Comparison of ENCODE assay signal across 25 cellular contexts in genomic region chr7:30246392-30246791, GRCh38.
"Had no signal": no experiment of that assay in that cellular context is flagged by ENCODE, and none has a peak within 500 bp of the region (broad histone marks: within the 10 kb centered on the region; RNA-seq: fewer than 3 reads in every experiment).

No MANE protein-coding gene starts in this region.

- H3K4me3 Mint-ChIP-seq: activated T-cell treated with anti-CD3 and anti-CD28 coated beads, Interleukin-2, amount 50 U/mL, for 24 hours; activated T-helper 17 cell treated with anti-CD3 and anti-CD28 coated beads, Interleukin-2, amount 50 U/mL, for 72 hours; naive thymus-derived CD4-positive, alpha-beta T cell; neural crest cell; T-helper 2 cell treated with Interferon-gamma antibody and Interleukin-4, amounts not matched to agents 5 μg/mL and 100 μg/mL, for 36 hours had no signal

- ATAC-seq: activated naive CD4-positive, alpha-beta T cell treated with anti-CD3 and anti-CD28 coated beads, Interleukin-2, amount 50 U/mL, for 72 hours; activated T-helper 17 cell treated with anti-CD3 and anti-CD28 coated beads, Interleukin-2, amount 50 U/mL, for 72 hours; gastrocnemius medialis; left colon; lower lobe of right lung; naive thymus-derived CD4-positive, alpha-beta T cell; stimulated activated naive CD8-positive, alpha-beta T cell treated with anti-CD3 and anti-CD28 coated beads, Interleukin-15, Interleukin-2, amounts not matched to agents 100 U/mL and 50 U/mL, for 24 hours had no signal

- H3K4me3 ChIP-seq: coronary artery, esophagus squamous epithelium, gastrocnemius medialis, lower lobe of right lung, upper lobe of left lung had no signal

- H3K9me3 ChIP-seq: esophagus squamous epithelium, gastrocnemius medialis, lower lobe of right lung, upper lobe of left lung had no signal

- H3K36me3 ChIP-seq: brain microvascular endothelial cell, esophagus squamous epithelium, gastrocnemius medialis, lower lobe of right lung, upper lobe of left lung, WERI-Rb-1 had no signal

- H3K9me3 Mint-ChIP-seq: activated naive CD4-positive, alpha-beta T cell treated with anti-CD3 and anti-CD28 coated beads, Interleukin-2, amount 50 U/mL, for 72 hours; activated T-cell treated with anti-CD3 and anti-CD28 coated beads, Interleukin-2, amount 50 U/mL, for 24 hours; activated T-helper 17 cell treated with anti-CD3 and anti-CD28 coated beads, Interleukin-2, amount 50 U/mL, for 72 hours; neural crest cell; T-helper 2 cell treated with Interferon-gamma antibody and Interleukin-4, amounts not matched to agents 5 μg/mL and 100 μg/mL, for 36 hours had no signal

- H3K27me3 ChIP-seq: brain microvascular endothelial cell, esophagus squamous epithelium, gastrocnemius medialis, upper lobe of left lung had no signal

- DNase-seq: activated CD4-positive, alpha-beta T cell treated with anti-CD3 and anti-CD28 coated beads, Interleukin-2, amount 50 U/mL, for 1 hour; activated CD4-positive, CD25-positive, alpha-beta regulatory T cell treated with anti-CD3 and anti-CD28 coated beads, Interleukin-2, amount 50 U/mL, for 72 hours; activated CD8-positive, alpha-beta memory T cell treated with anti-CD3 and anti-CD28 coated beads, Interleukin-2, amount 50 U/mL, for 4 hours; activated T-cell treated with anti-CD3 and anti-CD28 coated beads, Interleukin-2, amount 50 U/mL, for 24 hours; aorta; brain microvascular endothelial cell; central memory CD4-positive, alpha-beta T cell; esophagus squamous epithelium; gastrocnemius medialis; islet precursor cell; left colon; lower lobe of right lung; mesendoderm; naive thymus-derived CD4-positive, alpha-beta T cell; stimulated activated CD4-positive, alpha-beta T cell treated with anti-CD3 and anti-CD28 coated beads, Interleukin-12 subunit alpha, Interleukin-12 subunit beta, amount 100 ng/mL, for 4 hours; stimulated activated CD4-positive, alpha-beta T cell treated with anti-CD3 and anti-CD28 coated beads, Interleukin-4, amount 100 ng/mL, for 4 hours; stimulated activated naive CD8-positive, alpha-beta T cell treated with anti-CD3 and anti-CD28 coated beads, Interleukin-15, Interleukin-2, amounts not matched to agents 100 U/mL and 50 U/mL, for 24 hours; WERI-Rb-1 had no signal

- H3K27me3 Mint-ChIP-seq: progenitor cell of endocrine pancreas had no signal

- H3K27ac ChIP-seq: brain microvascular endothelial cell, coronary artery, esophagus squamous epithelium, gastrocnemius medialis, lower lobe of right lung, upper lobe of left lung, WERI-Rb-1 had no signal

- H3K27ac Mint-ChIP-seq: activated naive CD4-positive, alpha-beta T cell treated with anti-CD3 and anti-CD28 coated beads, Interleukin-2, amount 50 U/mL, for 72 hours; activated T-cell treated with anti-CD3 and anti-CD28 coated beads, Interleukin-2, amount 50 U/mL, for 24 hours; activated T-helper 17 cell treated with anti-CD3 and anti-CD28 coated beads, Interleukin-2, amount 50 U/mL, for 72 hours; progenitor cell of endocrine pancreas; T-helper 2 cell treated with Interferon-gamma antibody and Interleukin-4, amounts not matched to agents 5 μg/mL and 100 μg/mL, for 36 hours had no signal

- H3K36me3 Mint-ChIP-seq: activated naive CD4-positive, alpha-beta T cell treated with anti-CD3 and anti-CD28 coated beads, Interleukin-2, amount 50 U/mL, for 72 hours had no signal

- H3K4me1 ChIP-seq: esophagus squamous epithelium, gastrocnemius medialis had no signal
